In the genomic region with DNA sequence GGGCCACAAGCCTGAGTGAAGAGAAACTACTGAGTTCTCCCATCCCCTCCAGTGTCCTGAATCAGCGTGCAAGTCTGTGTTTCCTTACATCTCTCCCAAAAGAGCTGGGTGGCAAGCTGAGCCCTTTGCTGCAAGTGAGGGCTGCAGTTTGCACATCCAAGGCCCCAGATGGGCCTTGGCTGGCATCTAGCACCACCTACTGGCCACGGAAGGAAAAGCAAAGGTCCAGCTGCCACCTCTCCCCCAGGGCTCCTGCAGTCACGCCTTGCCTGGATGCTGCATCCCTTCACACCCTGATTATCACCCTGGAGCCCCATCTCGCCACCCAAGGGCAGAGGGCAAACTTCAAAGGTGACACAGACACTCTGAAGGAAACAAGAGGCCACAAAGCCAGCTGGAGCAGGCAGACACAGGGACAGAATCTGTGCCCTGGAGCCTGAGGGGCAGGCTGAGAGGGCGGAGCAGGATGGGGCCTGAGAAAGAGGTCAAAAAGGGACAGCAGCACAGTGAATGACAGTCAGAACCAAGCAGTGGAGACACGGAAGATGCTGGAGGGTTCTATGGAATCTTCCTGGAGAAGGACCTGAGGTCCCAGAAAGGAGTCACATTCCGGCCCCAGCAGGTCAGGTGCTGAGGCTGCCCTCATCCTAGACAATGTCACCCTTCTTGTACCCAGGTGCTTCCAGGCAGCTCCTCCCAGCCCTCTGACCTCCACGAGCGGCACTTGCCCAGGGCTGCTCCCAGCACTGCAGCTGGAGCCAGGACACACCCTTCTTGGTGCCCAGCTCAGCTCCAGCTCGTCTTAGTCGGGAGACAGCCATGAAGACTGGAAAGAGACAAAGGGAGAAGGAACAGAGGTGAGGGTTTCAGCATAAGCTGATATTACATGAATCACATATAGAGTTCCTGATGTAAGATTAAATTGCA, we compare ENCODE assay signal across 9 cellular contexts. TPM values are rescaled to one million over a fixed set of nuclear protein-coding genes. Genes with fewer than 3 reads are reported as not detected.
DNase-seq lines count a peak whose midpoint lies in the region; ATAC-seq and TF ChIP-seq lines count a peak whose summit lies in the region.
"Had no signal": no experiment of that assay in that cellular context is flagged by ENCODE, and none has a peak within 500 bp of the region (broad histone marks: within the 10 kb centered on the region; RNA-seq: fewer than 3 reads in every experiment).

No MANE protein-coding gene starts in this region.

- no peaks in the 10 kb centered on the region for H3K36me3 ChIP-seq in CD8-positive, alpha-beta T cell (ENCODE audit: insufficient read depth, low read length)
- no peaks in the 10 kb centered on the region for H3K36me3 ChIP-seq in gastrocnemius medialis

- no peak for ATAC-seq in CD8-positive, alpha-beta T cell
- peak; percentile 63 for ATAC-seq in HG03558 (IDR thresholded peaks at IDR 0.05; ENCODE audit: extremely low read depth, unreplicated experiment)
- ATAC-seq in right cardiac atrium = peak; percentile 72 to 83
- ATAC-seq in gastrocnemius medialis = peak; percentile 72 to 80

- H3K4me1 Mint-ChIP-seq in CD8-positive, alpha-beta T cell (ENCODE audit: low read depth) = no peaks in the 10 kb centered on the region
- H3K4me1 Mint-ChIP-seq: activated B cell treated with CpG ODN at 0.5 μM for 24 hours had no signal

- no peaks in the 10 kb centered on the region for H3K36me3 Mint-ChIP-seq in CD8-positive, alpha-beta T cell

- no peak overlapping the region for H3K4me3 ChIP-seq in CD8-positive, alpha-beta T cell (ENCODE audit: low read depth, low read length)
- H3K4me3 ChIP-seq in right cardiac atrium (ENCODE audit: low read length) (no peak overlapping the region), gastrocnemius medialis (no peak overlapping the region)

- 33% methylated on average over 11 of the region's 11 CpGs for WGBS in right cardiac atrium

- peak; percentile 11 to 61 (median 35) for DNase-seq in CD8-positive, alpha-beta T cell
- DNase-seq in GM19238 (ENCODE audit: insufficient read length, low spot score) = peak; percentile 76
- DNase-seq in SK-N-DZ (ENCODE audit: low spot score) = peak; percentile 80
- DNase-seq in amniotic epithelial cell (ENCODE audit: low read depth) = peak; percentile 24
- peak; percentile 59 to 81 (median 80) for DNase-seq in right cardiac atrium
- peak in 1 of 2 donors; percentile 23 for DNase-seq in gastrocnemius medialis
- no peak for DNase-seq in DMS153 treated with DMSO at 0.1 percent for 48 hours (lab: John Stamatoyannopoulos, UW; ENCODE audit: unreplicated experiment)
- DNase-seq: activated B cell treated with CpG ODN at 0.5 μM for 24 hours had no signal

- no peak for TF ChIP-seq POLR2A in gastrocnemius medialis (IDR thresholded peaks at IDR 0.05)

- H3K27ac Mint-ChIP-seq in CD8-positive, alpha-beta T cell = no peak overlapping the region
- H3K27ac Mint-ChIP-seq: activated B cell treated with CpG ODN at 0.5 μM for 24 hours had no signal

- TF ChIP-seq CTCF in CD8-positive, alpha-beta T cell (IDR thresholded peaks at IDR 0.05) = peak; percentile 63
- TF ChIP-seq CTCF in gastrocnemius medialis (IDR thresholded peaks at IDR 0.05 in 4 of 5, conservative IDR thresholded peaks at IDR 0.05 in 1 of 5) = peak; percentile 46 to 85 (median 72)

- peaks cover 15% of the 10 kb centered on the region for H3K27me3 Mint-ChIP-seq in CD8-positive, alpha-beta T cell (ENCODE audit: low read depth)

- H3K9me3 ChIP-seq in CD8-positive, alpha-beta T cell (ENCODE audit: low read length) = no peaks in the 10 kb centered on the region
- H3K9me3 ChIP-seq in right cardiac atrium (ENCODE audit: control insufficient read depth, low read length) (no peaks in the 10 kb centered on the region), gastrocnemius medialis (no peaks in the 10 kb centered on the region)

- POLR2A ChIA-PET in CD8-positive, alpha-beta T cell (lab: Charles Lee) = no interaction called here

- no peak overlapping the region for H3K4me3 Mint-ChIP-seq in CD8-positive, alpha-beta T cell
- H3K4me3 Mint-ChIP-seq: activated B cell treated with CpG ODN at 0.5 μM for 24 hours had no signal

- H3K27me3 ChIP-seq in CD8-positive, alpha-beta T cell (ENCODE audit: insufficient read depth, low read length) = no peaks in the 10 kb centered on the region
- no peaks in the 10 kb centered on the region for H3K27me3 ChIP-seq in right cardiac atrium (ENCODE audit: control insufficient read depth, insufficient read depth)
- no peaks in the 10 kb centered on the region for H3K27me3 ChIP-seq in gastrocnemius medialis

- CTCF ChIA-PET in CD8-positive, alpha-beta T cell (lab: Charles Lee) = interaction anchor here (0.9 to 3.9 kb wide), 6 partner anchors 9 to 30 kb away, joined by 3 to 18 read pairs (median 5); no protein-coding TSS in a partner anchor

- H3K4me1 ChIP-seq in CD8-positive, alpha-beta T cell (ENCODE audit: insufficient read depth, low read length) = no peaks in the 10 kb centered on the region
- H3K4me1 ChIP-seq in right cardiac atrium (ENCODE audit: control insufficient read depth, insufficient read depth, low read length) (no peaks in the 10 kb centered on the region), gastrocnemius medialis (no peaks in the 10 kb centered on the region)

- H3K9me3 Mint-ChIP-seq in CD8-positive, alpha-beta T cell = no peaks in the 10 kb centered on the region
- H3K9me3 Mint-ChIP-seq: activated B cell treated with CpG ODN at 0.5 μM for 24 hours had no signal

- intact Hi-C loops in CD8-positive, alpha-beta T cell (cut with DNase I, micrococcal nuclease) = no loop called here
- intact Hi-C loops in right cardiac atrium (cut with DNase I) = loop anchor here in 1 of 4 donors (10.0 kb wide), 1 partner anchor 1360 kb away; no protein-coding TSS in a partner anchor
- intact Hi-C loops in gastrocnemius medialis (cut with DNase I; ENCODE audit: low total_unique reads) = no loop called here

- H3K27ac ChIP-seq in CD8-positive, alpha-beta T cell (ENCODE audit: low read depth, low read length) = no peak overlapping the region
- no peak overlapping the region for H3K27ac ChIP-seq in right cardiac atrium (ENCODE audit: low read length)
- H3K27ac ChIP-seq in gastrocnemius medialis = no peak overlapping the region

- in situ Hi-C loops in gastrocnemius medialis (cut with MboI; ENCODE audit: low sequenced_read_pairs in 4 of 4) = loop anchor here in 2 of 4 donors (25.0 kb wide), 2 partner anchors 1362 to 1662 kb away; no protein-coding TSS in a partner anchor

RNA-seq across cellular contexts. Expression of gene NTRK3, which starts 18.3 kb away (rescaled TPM):
- total RNA-seq in CD8-positive, alpha-beta T cell = not detected
- 19.0 and 26.8 TPM in 2 replicates for polyA plus RNA-seq in SK-N-DZ (2014; cell fraction: cytosol; rRNA removed)
- 36.8 and 60.2 TPM in 2 replicates for polyA plus RNA-seq in SK-N-DZ (2014; cell fraction: nucleus; rRNA removed)
- 1 to 10 TPM; 2.6 to 5.5 (median 3.9) TPM for total RNA-seq in right cardiac atrium
- 3.6 TPM for polyA plus RNA-seq in right cardiac atrium
- 1 to 10 TPM in 1 of 4 donors, under 1 TPM in 3; 0.61 to 2.7 (median 0.77) TPM for total RNA-seq in gastrocnemius medialis
- total RNA-seq: activated B cell treated with CpG ODN at 0.5 μM for 24 hours had no signal
